27 cellular contexts compared by ENCODE assay signal in genomic region chr1:192844360-192844759, GRCh38.
"Had no signal": no experiment of that assay in that cellular context is flagged by ENCODE, and none has a peak within 500 bp of the region (broad histone marks: within the 10 kb centered on the region; RNA-seq: fewer than 3 reads in every experiment).

No MANE protein-coding gene starts in this region.

- DNase-seq: dermis blood vessel endothelial cell; dorsolateral prefrontal cortex; effector CD4-positive, alpha-beta T cell; effector memory CD4-positive, alpha-beta T cell; erythroblast; esophagus squamous epithelium; heart left ventricle; hypothalamus; immature natural killer cell; islet precursor cell; kidney; kidney glomerular epithelial cell; left colon; left ventricle myocardium inferior; lower lobe of right lung; mesenchymal stem cell; mucosa of descending colon; naive B cell; naive thymus-derived CD8-positive, alpha-beta T cell had no signal

- ATAC-seq: esophagus mucosa; foreskin keratinocyte; gastroesophageal sphincter; heart left ventricle; left colon; left lobe of liver; lower lobe of right lung; mucosa of descending colon; naive thymus-derived CD8-positive, alpha-beta T cell had no signal

- H3K27ac ChIP-seq: coronary artery, dorsolateral prefrontal cortex, epithelial cell of prostate, esophagus squamous epithelium, foreskin keratinocyte, gastroesophageal sphincter, heart left ventricle, hepatocyte, left ventricle myocardium inferior, lower lobe of right lung had no signal

- FAIRE-seq: colon had no signal
